Comparison of ENCODE assay signal across 8 cellular contexts in genomic region chr2:161763153-161763552, GRCh38.
"Had no signal": no experiment of that assay in that cellular context is flagged by ENCODE, and none has a peak within 500 bp of the region (broad histone marks: within the 10 kb centered on the region; RNA-seq: fewer than 3 reads in every experiment).

No MANE protein-coding gene starts in this region.

- H3K4me2 ChIP-seq: KMS-11 had no signal

- H3K4me3 Mint-ChIP-seq: IgD-negative memory B cell had no signal

- H3K36me3 Mint-ChIP-seq: IgD-negative memory B cell had no signal

- H3K9ac ChIP-seq: KMS-11 had no signal

- FAIRE-seq: HTR-8/SVneo, K562 had no signal

- H3K27ac Mint-ChIP-seq: IgD-negative memory B cell had no signal

- DNase-seq: IMR-90, KBM-7, KG1 had no signal

- H3K27me3 Mint-ChIP-seq: IgD-negative memory B cell had no signal

- H3K4me3 ChIP-seq: K562 had no signal

- H3K27ac ChIP-seq: HL-60, KMS-11 had no signal

- H3K4me1 Mint-ChIP-seq: IgD-negative memory B cell had no signal

- ATAC-seq: K562 had no signal
